Comparison of ENCODE assay signal across 1 cellular context in genomic region chr10:64329510-64329909, GRCh38.
TF ChIP-seq lines count a peak whose summit lies in the region.

No MANE protein-coding gene starts in this region.

TF ChIP-seq in HEK293, 187 proteins besides CTCF, POLR2A, EP300 and RAD21 (continued from another document):
- 0 out of 2 replicates have a peak, but pooled peaks have one; percentile 34 for TF ChIP-seq ZFP37 (tag by site-specific recombination; IDR thresholded peaks at IDR 0.05)
- TF ChIP-seq ZSCAN23 (tag by site-specific recombination; IDR thresholded peaks at IDR 0.05), result no peak
- no peak for TF ChIP-seq ZFP41 (tag by site-specific recombination; IDR thresholded peaks at IDR 0.05; ENCODE audit: borderline replicate concordance)
- TF ChIP-seq ZNF266 (tag by site-specific recombination; IDR thresholded peaks at IDR 0.05; ENCODE audit: low read depth), result peak; percentile 39; the same call in 1 of the 2 replicates
- peak; percentile 68 for TF ChIP-seq ZNF426 (tag by site-specific recombination; IDR thresholded peaks at IDR 0.05)
- no peak for TF ChIP-seq MYNN (tag by site-specific recombination; IDR thresholded peaks at IDR 0.05; ENCODE audit: borderline replicate concordance)
- peak; percentile 80 for TF ChIP-seq ZNF394 (tag by site-specific recombination; IDR thresholded peaks at IDR 0.05; ENCODE audit: borderline replicate concordance)
- 0 out of 2 replicates have a peak, but pooled peaks have one; percentile 44 for TF ChIP-seq ZNF19 (tag by site-specific recombination; IDR thresholded peaks at IDR 0.05; ENCODE audit: low read depth)
- TF ChIP-seq ZBTB8A (tag by site-specific recombination; IDR thresholded peaks at IDR 0.05), result peak; percentile 32; the same call in 1 of the 2 replicates
- no peak for TF ChIP-seq ZNF776 (tag by site-specific recombination; IDR thresholded peaks at IDR 0.05; ENCODE audit: borderline replicate concordance)
- TF ChIP-seq ZNF707 (tag by site-specific recombination; IDR thresholded peaks at IDR 0.05), result no peak
- 0 out of 2 replicates have a peak, but pooled peaks have one; percentile 27 for TF ChIP-seq ZBTB21 (tag by site-specific recombination; IDR thresholded peaks at IDR 0.05)
- peak; percentile 58 for TF ChIP-seq ZNF555 (tag by site-specific recombination; conservative IDR thresholded peaks at IDR 0.05)
- TF ChIP-seq ZNF140 (tag by site-specific recombination; IDR thresholded peaks at IDR 0.05), result peak; percentile 83
- peak; percentile 80; the same call in 1 of the 2 replicates for TF ChIP-seq ZNF138 (tag by site-specific recombination; IDR thresholded peaks at IDR 0.05; ENCODE audit: borderline replicate concordance)
- TF ChIP-seq ZNF654 (tag by site-specific recombination; IDR thresholded peaks at IDR 0.05; ENCODE audit: low read depth), result peak; percentile 23; the same call in 1 of the 2 replicates
- TF ChIP-seq, protein P1, sequence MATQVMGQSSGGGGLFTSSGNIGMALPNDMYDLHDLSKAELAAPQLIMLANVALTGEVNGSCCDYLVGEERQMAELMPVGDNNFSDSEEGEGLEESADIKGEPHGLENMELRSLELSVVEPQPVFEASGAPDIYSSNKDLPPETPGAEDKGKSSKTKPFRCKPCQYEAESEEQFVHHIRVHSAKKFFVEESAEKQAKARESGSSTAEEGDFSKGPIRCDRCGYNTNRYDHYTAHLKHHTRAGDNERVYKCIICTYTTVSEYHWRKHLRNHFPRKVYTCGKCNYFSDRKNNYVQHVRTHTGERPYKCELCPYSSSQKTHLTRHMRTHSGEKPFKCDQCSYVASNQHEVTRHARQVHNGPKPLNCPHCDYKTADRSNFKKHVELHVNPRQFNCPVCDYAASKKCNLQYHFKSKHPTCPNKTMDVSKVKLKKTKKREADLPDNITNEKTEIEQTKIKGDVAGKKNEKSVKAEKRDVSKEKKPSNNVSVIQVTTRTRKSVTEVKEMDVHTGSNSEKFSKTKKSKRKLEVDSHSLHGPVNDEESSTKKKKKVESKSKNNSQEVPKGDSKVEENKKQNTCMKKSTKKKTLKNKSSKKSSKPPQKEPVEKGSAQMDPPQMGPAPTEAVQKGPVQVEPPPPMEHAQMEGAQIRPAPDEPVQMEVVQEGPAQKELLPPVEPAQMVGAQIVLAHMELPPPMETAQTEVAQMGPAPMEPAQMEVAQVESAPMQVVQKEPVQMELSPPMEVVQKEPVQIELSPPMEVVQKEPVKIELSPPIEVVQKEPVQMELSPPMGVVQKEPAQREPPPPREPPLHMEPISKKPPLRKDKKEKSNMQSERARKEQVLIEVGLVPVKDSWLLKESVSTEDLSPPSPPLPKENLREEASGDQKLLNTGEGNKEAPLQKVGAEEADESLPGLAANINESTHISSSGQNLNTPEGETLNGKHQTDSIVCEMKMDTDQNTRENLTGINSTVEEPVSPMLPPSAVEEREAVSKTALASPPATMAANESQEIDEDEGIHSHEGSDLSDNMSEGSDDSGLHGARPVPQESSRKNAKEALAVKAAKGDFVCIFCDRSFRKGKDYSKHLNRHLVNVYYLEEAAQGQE (tag by site-specific recombination; IDR thresholded peaks at IDR 0.05), result peak; percentile 53; the same call in 1 of the 2 replicates
- TF ChIP-seq ZNF114 (tag by site-specific recombination; IDR thresholded peaks at IDR 0.05), result no peak
- peak; percentile 55; the same call in 1 of the 2 replicates for TF ChIP-seq ZNF433 (tag by site-specific recombination; IDR thresholded peaks at IDR 0.05; ENCODE audit: low read depth)
- TF ChIP-seq ZNF610 (tag by site-specific recombination; IDR thresholded peaks at IDR 0.05; ENCODE audit: borderline replicate concordance), result no peak
- TF ChIP-seq ZNF202 (tag by site-specific recombination; IDR thresholded peaks at IDR 0.05; ENCODE audit: borderline replicate concordance), result peak; percentile 91; the same call in 1 of the 2 replicates
